ENCODE assay signal across 9 cellular contexts in genomic region chr1:221829327-221830011, GRCh38.
DNase-seq lines count a peak whose midpoint lies in the region; ATAC-seq and TF ChIP-seq lines count a peak whose summit lies in the region.
"Had no signal": no experiment of that assay in that cellular context is flagged by ENCODE, and none has a peak within 500 bp of the region (broad histone marks: within the 10 kb centered on the region; RNA-seq: fewer than 3 reads in every experiment).

No MANE protein-coding gene starts in this region.

- TF ChIP-seq POLR2A in spleen (IDR thresholded peaks at IDR 0.05) = no peak

- H3K27ac ChIP-seq in RWPE2 (ENCODE audit: poor library complexity, severe bottlenecking) (peak overlapping the region; percentile 74), spleen (peak overlapping the region in 5 of 8 donors; percentile 4 to 68 (median 42))
- H3K27ac ChIP-seq: HL-60 had no signal

- TF ChIP-seq CTCF in RWPE2 (IDR thresholded peaks at IDR 0.05; ENCODE audit: poor library complexity, severe bottlenecking) = no peak
- TF ChIP-seq CTCF in spleen (IDR thresholded peaks at IDR 0.05 in 8 of 11, conservative IDR thresholded peaks at IDR 0.05 in 3 of 11) = no peak

- H3K36me3 ChIP-seq in RWPE2 (ENCODE audit: low read depth) (no peaks in the 10 kb centered on the region), spleen (no peaks in the 10 kb centered on the region)

- WGBS in spleen, 5 donors = 32 to 60% (median 41%) methylated on average over 5 of the region's 5 CpGs

- H3K9me3 Mint-ChIP-seq in central memory CD8-positive, alpha-beta T cell = peaks cover 13% of the 10 kb centered on the region

- no peaks in the 10 kb centered on the region for H3K27me3 Mint-ChIP-seq in central memory CD8-positive, alpha-beta T cell

- DNase-seq in RWPE2 (ENCODE audit: low spot score) (no peak), spleen (no peak), NCI-H146 treated with DMSO at 0.1 percent for 48 hours (lab: John Stamatoyannopoulos, UW; ENCODE audit: unreplicated experiment) (no peak), NCI-H345 treated with DMSO at 0.1 percent for 48 hours (lab: John Stamatoyannopoulos, UW; ENCODE audit: unreplicated experiment) (no peak), inferior parietal cortex (ENCODE audit: extremely low spot score) (no peak), cerebellum (ENCODE audit: low spot score) (no peak)
- DNase-seq in central memory CD8-positive, alpha-beta T cell (ENCODE audit: low spot score in 2 of 2) = peak in 1 of 2 donors; percentile 70

- ATAC-seq in GM18861 (IDR thresholded peaks at IDR 0.05; ENCODE audit: unreplicated experiment) = peak; percentile 46
- ATAC-seq in RWPE2 (ENCODE audit: low read depth) = peak; percentile 85
- peak; percentile 96 for ATAC-seq in central memory CD8-positive, alpha-beta T cell (replicated peaks; ENCODE audit: extremely low read depth, poor library complexity, severe bottlenecking)

- peak overlapping the region; percentile 96 for H3K27ac Mint-ChIP-seq in central memory CD8-positive, alpha-beta T cell (ENCODE audit: low read depth)

- H3K9me3 ChIP-seq in RWPE2 (ENCODE audit: severe bottlenecking) = no peaks in the 10 kb centered on the region
- no peaks in the 10 kb centered on the region for H3K9me3 ChIP-seq in spleen

- H3K4me1 Mint-ChIP-seq in central memory CD8-positive, alpha-beta T cell = peaks cover 63% of the 10 kb centered on the region

- H3K4me3 ChIP-seq in RWPE2 (ENCODE audit: severe bottlenecking) = no peak overlapping the region
- H3K4me3 ChIP-seq in spleen = no peak overlapping the region

- H3K36me3 Mint-ChIP-seq in central memory CD8-positive, alpha-beta T cell (ENCODE audit: insufficient read depth) = peaks cover 15% of the 10 kb centered on the region

- no peaks in the 10 kb centered on the region for H3K27me3 ChIP-seq in RWPE2 (ENCODE audit: insufficient read depth, poor library complexity, severe bottlenecking)
- H3K27me3 ChIP-seq in spleen (replicated peaks in 1 of 7) = no peaks in the 10 kb centered on the region

- peak overlapping the region; percentile 60 for H3K4me3 Mint-ChIP-seq in central memory CD8-positive, alpha-beta T cell

- intact Hi-C loops in spleen (cut with DNase I; ENCODE audit: low total_unique reads) = no loop called here

- peaks cover 30% of the 10 kb centered on the region for H3K4me1 ChIP-seq in RWPE2 (ENCODE audit: insufficient read depth, poor library complexity, severe bottlenecking)
- H3K4me1 ChIP-seq in spleen = peaks cover 0 to 18% (median 5%) of the 10 kb centered on the region in 6 donors

Comparison
In these comparisons a context has a peak if more than half of its experiments do, and no peak if none do; other contexts are left out.
1. ATAC-seq: peak in every context shown above with its lines; median percentile 96 in central memory CD8-positive, alpha-beta T cell; 85 in RWPE2; 46 in GM18861.